Comparison of ENCODE assay signal across 1 cellular context in the genomic region with DNA sequence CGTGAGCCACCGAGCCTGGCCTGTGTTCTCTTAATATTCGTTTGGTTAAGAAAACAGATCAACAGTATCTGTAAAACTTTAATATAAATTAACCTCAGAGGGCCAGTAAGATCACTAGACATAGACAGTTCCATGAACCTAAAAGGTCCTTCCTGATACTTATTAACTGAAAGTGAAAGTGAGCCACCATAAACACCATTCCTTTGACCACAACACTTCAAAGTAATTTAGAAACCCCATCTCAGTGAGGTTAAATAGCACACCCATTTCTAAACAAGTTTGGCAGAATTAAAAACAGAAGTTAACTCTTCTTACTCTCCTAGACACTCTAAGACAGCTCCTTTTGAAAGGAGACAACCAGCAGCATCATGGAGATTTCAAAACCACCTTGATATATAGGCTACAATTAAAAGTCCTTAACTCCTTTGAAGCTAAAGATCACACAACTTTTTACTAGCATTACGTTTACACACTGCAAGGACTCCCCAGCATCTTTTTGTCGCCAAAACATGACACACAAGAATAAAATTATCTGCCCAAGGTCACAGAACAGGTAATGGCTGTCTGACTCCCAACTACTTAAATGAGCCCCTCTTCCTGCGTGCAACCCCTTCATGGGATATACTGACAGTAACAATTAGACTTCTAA.
TF ChIP-seq lines count a peak whose summit lies in the region.

No MANE protein-coding gene starts in this region.

TF ChIP-seq in HCT116, 20 proteins besides CTCF, POLR2A, EP300 and RAD21 (continued from another document):
- TF ChIP-seq REST (IDR thresholded peaks at IDR 0.05; ENCODE audit: low read depth) = no peak
- TF ChIP-seq SRF (IDR thresholded peaks at IDR 0.05; ENCODE audit: low read depth) = no peak
- TF ChIP-seq ZNF274 (IDR thresholded peaks at IDR 0.05; ENCODE audit: low read depth, low read length) = no peak
- no peak for TF ChIP-seq EZH2phosphoT487 (IDR thresholded peaks at IDR 0.05; ENCODE audit: borderline replicate concordance)
- TF ChIP-seq, protein P1, sequence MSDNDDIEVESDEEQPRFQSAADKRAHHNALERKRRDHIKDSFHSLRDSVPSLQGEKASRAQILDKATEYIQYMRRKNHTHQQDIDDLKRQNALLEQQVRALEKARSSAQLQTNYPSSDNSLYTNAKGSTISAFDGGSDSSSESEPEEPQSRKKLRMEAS (IDR thresholded peaks at IDR 0.05) = no peak
- no peak for TF ChIP-seq CEBPB (IDR thresholded peaks at IDR 0.05; ENCODE audit: low read depth)
- no peak for TF ChIP-seq EGR1 (IDR thresholded peaks at IDR 0.05; ENCODE audit: low read depth)
- TF ChIP-seq FOSL1 (IDR thresholded peaks at IDR 0.05; ENCODE audit: low read depth) = no peak
- no peak for TF ChIP-seq SIN3A (IDR thresholded peaks at IDR 0.05; ENCODE audit: low read depth)
- TF ChIP-seq, protein P2, sequence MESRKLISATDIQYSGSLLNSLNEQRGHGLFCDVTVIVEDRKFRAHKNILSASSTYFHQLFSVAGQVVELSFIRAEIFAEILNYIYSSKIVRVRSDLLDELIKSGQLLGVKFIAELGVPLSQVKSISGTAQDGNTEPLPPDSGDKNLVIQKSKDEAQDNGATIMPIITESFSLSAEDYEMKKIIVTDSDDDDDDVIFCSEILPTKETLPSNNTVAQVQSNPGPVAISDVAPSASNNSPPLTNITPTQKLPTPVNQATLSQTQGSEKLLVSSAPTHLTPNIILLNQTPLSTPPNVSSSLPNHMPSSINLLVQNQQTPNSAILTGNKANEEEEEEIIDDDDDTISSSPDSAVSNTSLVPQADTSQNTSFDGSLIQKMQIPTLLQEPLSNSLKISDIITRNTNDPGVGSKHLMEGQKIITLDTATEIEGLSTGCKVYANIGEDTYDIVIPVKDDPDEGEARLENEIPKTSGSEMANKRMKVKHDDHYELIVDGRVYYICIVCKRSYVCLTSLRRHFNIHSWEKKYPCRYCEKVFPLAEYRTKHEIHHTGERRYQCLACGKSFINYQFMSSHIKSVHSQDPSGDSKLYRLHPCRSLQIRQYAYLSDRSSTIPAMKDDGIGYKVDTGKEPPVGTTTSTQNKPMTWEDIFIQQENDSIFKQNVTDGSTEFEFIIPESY (IDR thresholded peaks at IDR 0.05; ENCODE audit: extremely low read depth, insufficient replicate concordance, low read length) = no peak
- TF ChIP-seq SP1 (IDR thresholded peaks at IDR 0.05; ENCODE audit: low read depth) = no peak
- TF ChIP-seq EZH2 (IDR thresholded peaks at IDR 0.05) = no peak
- no peak for TF ChIP-seq JUND (IDR thresholded peaks at IDR 0.05)
- no peak for TF ChIP-seq ATF3 (IDR thresholded peaks at IDR 0.05)
